In the genomic region with DNA sequence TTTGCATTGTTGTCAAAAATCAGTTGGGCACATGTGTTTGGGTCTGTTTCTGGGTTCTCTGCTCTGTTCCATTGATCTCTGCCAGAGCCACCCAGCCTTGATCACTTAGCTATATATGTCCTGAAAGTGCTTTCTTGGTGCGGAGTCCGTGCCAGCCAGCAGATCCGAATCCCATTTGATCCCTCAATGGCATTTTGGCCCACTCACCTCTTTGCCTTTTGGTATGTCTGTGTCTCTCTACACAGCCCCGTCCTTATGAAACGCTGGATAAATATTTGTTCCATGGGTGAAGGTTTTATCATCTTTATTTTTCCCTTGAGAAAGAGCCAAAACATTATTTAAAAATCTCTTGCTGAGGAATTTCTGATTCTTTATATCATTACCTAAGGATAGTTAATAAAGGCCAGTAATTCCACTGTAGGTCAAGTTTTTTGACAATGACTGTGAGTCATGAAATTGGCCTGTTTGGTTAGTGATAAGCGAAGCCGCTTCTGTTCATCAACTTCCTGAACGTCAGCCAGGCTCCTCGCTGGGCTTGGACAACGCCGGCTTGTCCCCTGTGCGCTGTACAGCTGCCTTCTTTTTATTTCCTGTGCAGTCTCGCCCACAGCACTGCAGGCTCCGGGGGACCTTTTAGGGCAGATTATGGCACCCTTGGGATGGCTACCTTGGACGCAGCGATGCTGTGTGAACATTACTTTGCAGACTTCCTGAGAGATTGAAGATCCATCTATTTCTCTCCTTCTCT, we compare ENCODE assay signal across 9 cellular contexts. TPM values are rescaled to one million over a fixed set of nuclear protein-coding genes. Genes with fewer than 3 reads are reported as not detected.
DNase-seq lines count a peak whose midpoint lies in the region; ATAC-seq, FAIRE-seq and TF ChIP-seq lines count a peak whose summit lies in the region.
"Had no signal": no experiment of that assay in that cellular context is flagged by ENCODE, and none has a peak within 500 bp of the region (broad histone marks: within the 10 kb centered on the region; RNA-seq: fewer than 3 reads in every experiment).

No MANE protein-coding gene starts in this region.

- H3K27me3 ChIP-seq in Caco-2 (replicated peaks; ENCODE audit: control insufficient read depth, insufficient read depth, low read length) = no peaks in the 10 kb centered on the region
- no peaks in the 10 kb centered on the region for H3K27me3 ChIP-seq in PC-3 (ENCODE audit: low read length)
- no peaks in the 10 kb centered on the region for H3K27me3 ChIP-seq in pancreas
- no peaks in the 10 kb centered on the region for H3K27me3 ChIP-seq in GM23248 (replicated peaks; ENCODE audit: insufficient read depth)

- H3K79me2 ChIP-seq in PC-3 (ENCODE audit: low read length) (peaks cover 39% of the 10 kb centered on the region), GM23248 (ENCODE audit: insufficient read depth) (peaks cover 96% of the 10 kb centered on the region)

- POLR2A ChIA-PET in Caco-2 (lab: Charles Lee) = no interaction called here
- POLR2A ChIA-PET in PC-3 (lab: Charles Lee; ENCODE audit: unreplicated experiment) = interaction anchor here (1.0 kb wide), 1 partner anchor 23 kb away, joined by 8 read pairs; no protein-coding TSS in a partner anchor

- peaks cover 6% of the 10 kb centered on the region for H3K36me3 Mint-ChIP-seq in Caco-2 (ENCODE audit: insufficient read depth, unreplicated experiment)
- no peaks in the 10 kb centered on the region for H3K36me3 Mint-ChIP-seq in stimulated activated memory B cell treated with anti-CD40 and anti-IgM and Interleukin-4, amounts not matched to agents 10 μg/mL and 1 μg/mL and 100 μg/mL, for 72 hours
- H3K36me3 Mint-ChIP-seq: activated naive CD4-positive, alpha-beta T cell treated with anti-CD3 and anti-CD28 coated beads, Interleukin-2, amount 50 U/mL, for 72 hours had no signal

- H3K9me2 ChIP-seq in PC-3 (replicated peaks; ENCODE audit: low read length) = no peaks in the 10 kb centered on the region
- no peaks in the 10 kb centered on the region for H3K9me2 ChIP-seq in GM23248 (ENCODE audit: insufficient read depth)

- no peaks in the 10 kb centered on the region for H3K27me3 Mint-ChIP-seq in Caco-2 (ENCODE audit: insufficient read depth, unreplicated experiment)
- H3K27me3 Mint-ChIP-seq in stimulated activated memory B cell treated with anti-CD40 and anti-IgM and Interleukin-4, amounts not matched to agents 10 μg/mL and 1 μg/mL and 100 μg/mL, for 72 hours = no peaks in the 10 kb centered on the region

- H3K27ac Mint-ChIP-seq in Caco-2 (ENCODE audit: unreplicated experiment) = peak overlapping the region; percentile 67
- H3K27ac Mint-ChIP-seq in stimulated activated memory B cell treated with anti-CD40 and anti-IgM and Interleukin-4, amounts not matched to agents 10 μg/mL and 1 μg/mL and 100 μg/mL, for 72 hours = no peak overlapping the region
- H3K27ac Mint-ChIP-seq: activated naive CD4-positive, alpha-beta T cell treated with anti-CD3 and anti-CD28 coated beads, Interleukin-2, amount 50 U/mL, for 72 hours had no signal

- no peak for TF ChIP-seq CTCF in Caco-2 (IDR thresholded peaks at IDR 0.05; ENCODE audit: insufficient read depth in 1 of 2, low read depth in 1 of 2, low read length in 1 of 2, severe bottlenecking in 1 of 2, unreplicated experiment in 1 of 2)
- no peak for TF ChIP-seq CTCF in PC-3 (conservative IDR thresholded peaks at IDR 0.05; ENCODE audit: low read depth, low read length)
- no peak for TF ChIP-seq CTCF in fibroblast of mammary gland (conservative IDR thresholded peaks at IDR 0.05; ENCODE audit: control insufficient read depth, insufficient read depth, low read depth, low read length)
- no peak for TF ChIP-seq CTCF in pancreas (IDR thresholded peaks at IDR 0.05)

- ATAC-seq in PC-3 (peak; percentile 97), pancreas (peak; percentile 85 to 96 (median 96))
- ATAC-seq in stimulated activated memory B cell treated with anti-CD40 and anti-IgM and Interleukin-4, amounts not matched to agents 10 μg/mL and 1 μg/mL and 100 μg/mL, for 72 hours = no peak
- ATAC-seq: activated naive CD4-positive, alpha-beta T cell treated with anti-CD3 and anti-CD28 coated beads, Interleukin-2, amount 50 U/mL, for 72 hours had no signal

- H3K4me3 ChIP-seq in Caco-2 (ENCODE audit: low read depth, low read length) = no peak overlapping the region
- H3K4me3 ChIP-seq in PC-3 (ENCODE audit: low read length) = peak overlapping the region; percentile 48
- H3K4me3 ChIP-seq in fibroblast of mammary gland (ENCODE audit: control insufficient read depth, low read depth, low read length) = no peak overlapping the region
- H3K4me3 ChIP-seq in pancreas = no peak overlapping the region
- no peak overlapping the region for H3K4me3 ChIP-seq in GM23248

- no peaks in the 10 kb centered on the region for H3K9me3 Mint-ChIP-seq in Caco-2 (ENCODE audit: unreplicated experiment)
- peaks cover 3% of the 10 kb centered on the region for H3K9me3 Mint-ChIP-seq in stimulated activated memory B cell treated with anti-CD40 and anti-IgM and Interleukin-4, amounts not matched to agents 10 μg/mL and 1 μg/mL and 100 μg/mL, for 72 hours
- H3K9me3 Mint-ChIP-seq: activated naive CD4-positive, alpha-beta T cell treated with anti-CD3 and anti-CD28 coated beads, Interleukin-2, amount 50 U/mL, for 72 hours had no signal

- H3K36me3 ChIP-seq in Caco-2 (ENCODE audit: control insufficient read depth, insufficient read depth, low read length) (no peaks in the 10 kb centered on the region; the same call in 1 of the 2 replicates), PC-3 (ENCODE audit: low read depth, low read length) (peaks cover 8% of the 10 kb centered on the region; the same call in 1 of the 2 replicates), pancreas (no peaks in the 10 kb centered on the region), GM23248 (ENCODE audit: low read depth) (peaks cover 21% of the 10 kb centered on the region)

- H4K20me1 ChIP-seq in PC-3 (ENCODE audit: low read length) = no peaks in the 10 kb centered on the region
- no peaks in the 10 kb centered on the region for H4K20me1 ChIP-seq in GM23248 (ENCODE audit: insufficient read depth)

- CTCF ChIA-PET in Caco-2 (lab: Charles Lee) = interaction anchor here (0.6 kb wide), 1 partner anchor 249 kb away, joined by 3 read pairs; no protein-coding TSS in a partner anchor
- CTCF ChIA-PET in PC-3 (lab: Charles Lee) = interaction anchor here (1.2 kb wide), 1 partner anchor 213 kb away, joined by 3 read pairs; no protein-coding TSS in a partner anchor

- H3K4me3 Mint-ChIP-seq in Caco-2 (ENCODE audit: unreplicated experiment) = peak overlapping the region; percentile 39
- H3K4me3 Mint-ChIP-seq in stimulated activated memory B cell treated with anti-CD40 and anti-IgM and Interleukin-4, amounts not matched to agents 10 μg/mL and 1 μg/mL and 100 μg/mL, for 72 hours = no peak overlapping the region

- BruUV-seq in Caco-2 (replicated peaks; lab: Mats Ljungman, UMichigan) (no TSS peak), PC-3 (replicated peaks; lab: Mats Ljungman, UMichigan) (no TSS peak)

- intact Hi-C loops in Caco-2 (cut with micrococcal nuclease; ENCODE audit: unreplicated experiment) = loop anchor here (5.0 kb wide), 1 partner anchor 57 kb away; no protein-coding TSS in a partner anchor
- intact Hi-C loops in PC-3 (cut with micrococcal nuclease) = loop anchor here (1.0 kb wide), 3 partner anchors 23 to 218 kb away; no protein-coding TSS in a partner anchor
- intact Hi-C loops in pancreas (cut with DNase I) = no loop called here

- H3K9me3 ChIP-seq in Caco-2 (no peaks in the 10 kb centered on the region), PC-3 (ENCODE audit: low read length) (no peaks in the 10 kb centered on the region), pancreas (no peaks in the 10 kb centered on the region), GM23248 (ENCODE audit: low read depth) (no peaks in the 10 kb centered on the region)

- 17 to 20% methylated on average over 16 of the region's 16 CpGs for WGBS in pancreas, 2 donors
- 89 to 91% methylated on average over 16 of the region's 16 CpGs for WGBS in GM23248 (ENCODE audit: low coverage in 1 of 2, low lambda C conversion rate in 2 of 2, missing lambda C conversion rate in 2 of 2), 2 experiments

- peak overlapping the region; percentile 65 for H3K4me2 ChIP-seq in PC-3 (ENCODE audit: low read length)
- no peak overlapping the region for H3K4me2 ChIP-seq in GM23248 (ENCODE audit: unreplicated experiment)

- H3F3A ChIP-seq in PC-3 (ENCODE audit: low read length, unreplicated experiment) (peaks cover 6% of the 10 kb centered on the region), GM23248 (ENCODE audit: insufficient read depth) (0 out of 2 replicates have a peak, but pooled peaks cover 4% of the 10 kb centered on the region)

- peak overlapping the region; percentile 46 for H2AFZ ChIP-seq in PC-3 (ENCODE audit: low read length)
- H2AFZ ChIP-seq in GM23248 = no peak overlapping the region

- peaks cover 15% of the 10 kb centered on the region for H3K4me1 Mint-ChIP-seq in Caco-2 (ENCODE audit: low read depth, unreplicated experiment)
- H3K4me1 Mint-ChIP-seq in stimulated activated memory B cell treated with anti-CD40 and anti-IgM and Interleukin-4, amounts not matched to agents 10 μg/mL and 1 μg/mL and 100 μg/mL, for 72 hours = peaks cover 10% of the 10 kb centered on the region

- no peak for FAIRE-seq in pancreas (lab: Jason Lieb, UNC)

- DNase-seq in Caco-2 = peak; percentile 74 to 77
- DNase-seq in PC-3 = peak; percentile 96
- peak; percentile 69 for DNase-seq in fibroblast of mammary gland (ENCODE audit: low read depth)
- DNase-seq in pancreas = peak in 5 of 6 donors; percentile 68 to 76 (median 73)
- no peak for DNase-seq in GM23248
- DNase-seq in activated CD4-positive, alpha-beta T cell treated with anti-CD3 and anti-CD28 coated beads, Interleukin-2, amount 50 U/mL, for 1 hour = no peak
- DNase-seq in iPS-NIHi7 (ENCODE audit: extremely low spot score) = no peak

- peaks cover 30% of the 10 kb centered on the region for H3K4me1 ChIP-seq in Caco-2
- peaks cover 19% of the 10 kb centered on the region for H3K4me1 ChIP-seq in PC-3 (ENCODE audit: insufficient read depth, low read length)
- peaks cover 0 to 12% (median 10%) of the 10 kb centered on the region in 3 donors for H3K4me1 ChIP-seq in pancreas
- H3K4me1 ChIP-seq in GM23248 (ENCODE audit: insufficient read depth) = no peaks in the 10 kb centered on the region

- peak overlapping the region; percentile 82 for H3K27ac ChIP-seq in PC-3 (ENCODE audit: low read length)
- peak overlapping the region in 3 of 4 donors; percentile 46 to 64 (median 54) for H3K27ac ChIP-seq in pancreas
- no peak overlapping the region for H3K27ac ChIP-seq in GM23248

- peak overlapping the region; percentile 40; the same call in 1 of the 2 replicates for H3K9ac ChIP-seq in PC-3 (ENCODE audit: low read length)
- H3K9ac ChIP-seq in GM23248 = no peak overlapping the region

- in situ Hi-C loops in GM23248 (cut with MboI) = no loop called here

RNA-seq across cellular contexts. Expression of a gene that starts 24.9 kb away (rescaled TPM):
- total RNA-seq in Caco-2 (2022) (26.4 and 28.3 TPM in 2 replicates), PC-3 (2014; rRNA removed) (33.1 and 58.8 TPM in 2 replicates), pancreas (10 to 100 TPM in 4 of 6 donors, 1 to 10 TPM in 2; 9.2 to 14.9 (median 11.9) TPM)
- polyA plus RNA-seq in pancreas (10 to 100 TPM; 12.5 to 18.4 TPM), GM23248 (2016; fragmentation: Nextera tagmentation; extraction: Ambion mirVana) (7.8 and 10.3 TPM in 2 replicates)
- total RNA-seq in GM23248 (2014; rRNA removed; shearing (Covaris generic)) = 34.4 and 36.9 TPM in 2 replicates

Comparison
In these comparisons a context has a peak if more than half of its experiments do, and no peak if none do; other contexts are left out.
1. DNase-seq: peak in Caco-2 (2 of 2), PC-3 (single experiment), fibroblast of mammary gland (single experiment) and pancreas (5 of 6); none in GM23248 (single experiment), activated CD4-positive, alpha-beta T cell treated with anti-CD3 and anti-CD28 coated beads, Interleukin-2, amount 50 U/mL, for 1 hour (single experiment) and iPS-NIHi7 (single experiment).
2. intact Hi-C loops: an anchor here in Caco-2 (5.0 kb wide) and PC-3 (1.0 kb wide); none called in pancreas.